8 cellular contexts compared by ENCODE assay signal in genomic region chr9:126860757-126861466, GRCh38. TPM values are rescaled to one million over a fixed set of nuclear protein-coding genes. Genes with fewer than 3 reads are reported as not detected.
A peak's percentile ranks its signal among the peaks of the same experiment; 100 is the strongest.
DNase-seq lines count a peak whose midpoint lies in the region; ATAC-seq and TF ChIP-seq lines count a peak whose summit lies in the region.

No MANE protein-coding gene starts in this region.

- 0% methylated on average over 23 to 71 of the region's 71 CpGs for WGBS in lung, 2 donors
- under 1% methylated on average over 69 of the region's 71 CpGs for WGBS in thymus

- ATAC-seq in HG03045 (IDR thresholded peaks at IDR 0.05; ENCODE audit: unreplicated experiment) (peak; percentile 18), SK-N-SH treated with all-trans-retinoic acid at 6 μM for 48 hours (peak; percentile 69), lung (ENCODE audit: insufficient read depth, low FRiP score) (peak; percentile 12)

- H3K4me3 ChIP-seq in lung (peak overlapping the region; percentile 80), thymus (ENCODE audit: low read length) (peak overlapping the region; percentile 98)

- peaks cover 28% of the 10 kb centered on the region for H3K4me1 Mint-ChIP-seq in chondrocyte (ENCODE audit: low read depth)

- peak overlapping the region; percentile 72 for H3K4me3 Mint-ChIP-seq in chondrocyte (ENCODE audit: unreplicated experiment)

- H3K4me1 ChIP-seq in lung (ENCODE audit: control insufficient read depth in 2 of 2, insufficient read depth in 2 of 2, low read length in 2 of 2) (peaks cover 3 to 11% of the 10 kb centered on the region in 2 donors), thymus (ENCODE audit: control insufficient read depth, insufficient read depth, low read length) (peaks cover 22% of the 10 kb centered on the region)

- no peaks in the 10 kb centered on the region for H3K27me3 Mint-ChIP-seq in chondrocyte (ENCODE audit: low read depth)

- H3K36me3 Mint-ChIP-seq in chondrocyte (ENCODE audit: low read depth), result peaks cover 5% of the 10 kb centered on the region

- H3K9me3 Mint-ChIP-seq in chondrocyte (ENCODE audit: low read depth), result no peaks in the 10 kb centered on the region

- H3K36me3 ChIP-seq in lung (ENCODE audit: control insufficient read depth in 2 of 2, insufficient read depth in 2 of 2, low read length in 2 of 2), result peaks cover 2 to 4% of the 10 kb centered on the region in 2 donors
- H3K36me3 ChIP-seq in thymus (ENCODE audit: control insufficient read depth, insufficient read depth), result peaks cover 3% of the 10 kb centered on the region

- H3K27ac Mint-ChIP-seq in chondrocyte (ENCODE audit: unreplicated experiment), result peak overlapping the region; percentile 83

- peak; percentile 65 for DNase-seq in activated effector memory CD4-positive, alpha-beta T cell treated with anti-CD3 and anti-CD28 coated beads, Interleukin-2, amount 50 U/mL, for 16 hours
- no peak for DNase-seq in activated effector memory CD4-positive, alpha-beta T cell treated with Interleukin-2 at 50 U/mL for 16 hours
- DNase-seq in chondrocyte (ENCODE audit: low spot score) (no peak), lung (ENCODE audit: low spot score) (no peak), NCI-H345 (lab: John Stamatoyannopoulos, UW) (no peak)

- H3K27ac ChIP-seq in lung (ENCODE audit: low read depth in 1 of 2, low read length in 1 of 2) (peak overlapping the region; percentile 87 to 93), thymus (ENCODE audit: low read depth) (peak overlapping the region; percentile 8)

- no peaks in the 10 kb centered on the region for H3K27me3 ChIP-seq in lung (ENCODE audit: control insufficient read depth, insufficient read depth)
- no peaks in the 10 kb centered on the region for H3K27me3 ChIP-seq in thymus (ENCODE audit: control insufficient read depth, insufficient read depth)

- TF ChIP-seq CTCF in chondrocyte (IDR thresholded peaks at IDR 0.05) (peak; percentile 12), lung (IDR thresholded peaks at IDR 0.05; ENCODE audit: control extremely low read depth, extremely low read depth) (no peak)

- H3K9me3 ChIP-seq in lung (ENCODE audit: control insufficient read depth in 2 of 2, insufficient read depth in 1 of 2, low read length in 1 of 2), result no peaks in the 10 kb centered on the region
- H3K9me3 ChIP-seq in thymus (ENCODE audit: control insufficient read depth), result peaks cover 1% of the 10 kb centered on the region

TF ChIP-seq in SK-N-SH treated with all-trans-retinoic acid at 6 μM for 48 hours, 23 proteins besides CTCF, POLR2A, EP300 and RAD21:
- TF ChIP-seq PPARA (CRISPR knock-in tag; IDR thresholded peaks at IDR 0.05; ENCODE audit: borderline replicate concordance) (no peak), GLIS3 (CRISPR knock-in tag; IDR thresholded peaks at IDR 0.05) (no peak), ESRRG (CRISPR knock-in tag; IDR thresholded peaks at IDR 0.05) (no peak), OSR1 (CRISPR knock-in tag; IDR thresholded peaks at IDR 0.05) (no peak), BACH2 (CRISPR knock-in tag; IDR thresholded peaks at IDR 0.05; ENCODE audit: borderline replicate concordance) (no peak), ISL1 (CRISPR knock-in tag; IDR thresholded peaks at IDR 0.05) (no peak), TOX (CRISPR knock-in tag; IDR thresholded peaks at IDR 0.05; ENCODE audit: borderline replicate concordance) (no peak)

RNA-seq across cellular contexts. Expression of gene ZBTB34, which starts 0.5 kb away (rescaled TPM):
- total RNA-seq in chondrocyte (13.3 to 16.2 TPM (median 14.5 TPM) in 3 replicates), lung (10 to 100 TPM; 10.3 to 35.6 TPM)
- polyA plus RNA-seq in lung (1 to 10 TPM; 3.2 to 5.1 TPM), thymus (4.0 TPM)

RNA-seq across cellular contexts. Expression of gene RALGPS1, which starts 53.7 kb away (rescaled TPM):
- total RNA-seq in chondrocyte (6.8 to 9.0 TPM (median 8.1 TPM) in 3 replicates), lung (10 to 100 TPM; 17.8 to 30.3 TPM)
- polyA plus RNA-seq in lung (1 to 10 TPM; 3.5 to 5.9 TPM), thymus (3.6 TPM)

RNA-seq across cellular contexts. Expression of gene ZBTB43, which starts 56.1 kb away (rescaled TPM):
- total RNA-seq in chondrocyte, result 15.6 to 18.8 TPM (median 17.7 TPM) in 3 replicates
- 10 to 100 TPM; 23.3 to 64.3 TPM for total RNA-seq in lung
- 1 to 10 TPM; 4.6 to 5.8 TPM for polyA plus RNA-seq in lung
- polyA plus RNA-seq in thymus, result 4.5 TPM

Comparison
In these comparisons a context has a peak if more than half of its experiments do, and no peak if none do; other contexts are left out.
1. ATAC-seq: peak in every context shown above with its lines; median percentile 69 in SK-N-SH treated with all-trans-retinoic acid at 6 μM for 48 hours; 18 in HG03045; 12 in lung.